Comparison of ENCODE assay signal across 8 cellular contexts in the genomic region with DNA sequence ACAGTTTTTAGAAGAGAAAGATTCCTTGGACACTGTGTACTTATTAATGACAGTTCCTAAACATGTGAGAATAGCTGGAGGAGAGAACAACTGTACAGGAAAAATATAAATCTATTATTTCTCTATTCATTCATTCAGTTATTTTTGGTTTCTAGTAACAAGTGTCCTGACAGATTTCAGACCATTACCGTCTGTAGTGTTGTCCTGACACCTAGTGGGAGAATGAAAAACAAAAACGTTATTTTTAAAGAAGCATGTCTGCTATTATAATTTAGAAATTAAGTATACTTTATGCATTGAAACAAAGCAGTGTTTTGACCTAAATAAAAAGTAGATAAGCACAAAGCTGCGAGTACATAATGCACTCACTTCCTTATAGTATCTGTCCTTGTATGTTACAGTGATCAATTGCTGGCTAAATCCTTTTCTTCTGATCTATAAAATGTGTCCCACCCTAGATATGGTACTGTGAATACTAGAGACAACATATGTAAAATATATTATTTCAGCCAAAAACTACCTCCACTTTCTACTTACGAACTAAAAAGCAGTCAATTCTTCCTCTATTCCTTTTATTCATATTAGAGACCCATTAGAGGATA.
A peak's percentile ranks its signal among the peaks of the same experiment; 100 is the strongest.
DNase-seq lines count a peak whose midpoint lies in the region; ATAC-seq lines count a peak whose summit lies in the region.

No MANE protein-coding gene starts in this region.

- H3K4ac ChIP-seq in mesendoderm (ENCODE audit: low read depth, low read length), result no peak overlapping the region

- H3K4me3 ChIP-seq in mesendoderm (ENCODE audit: low read length), result no peak overlapping the region

- peak; percentile 73 for DNase-seq in DMS114 treated with DMSO at 0.1 percent for 48 hours (lab: John Stamatoyannopoulos, UW; ENCODE audit: unreplicated experiment)
- peak; percentile 22 for DNase-seq in NCI-H774 (lab: John Stamatoyannopoulos, UW)
- peak; percentile 70 for DNase-seq in dermis blood vessel endothelial cell
- DNase-seq in mesendoderm, result peak; percentile 28
- no peak for DNase-seq in activated effector memory CD4-positive, alpha-beta T cell treated with anti-CD3 and anti-CD28 coated beads, Interleukin-2, amount 50 U/mL, for 16 hours
- no peak for DNase-seq in posterior vena cava (ENCODE audit: low spot score)

- H3K79me2 ChIP-seq in mesendoderm (ENCODE audit: control insufficient read depth, insufficient read depth, low read length), result no peaks in the 10 kb centered on the region

- no peak overlapping the region for H2AK5ac ChIP-seq in mesendoderm (ENCODE audit: low read length)

- no peak overlapping the region for H4K8ac ChIP-seq in mesendoderm (ENCODE audit: low read depth, low read length)

- no peak overlapping the region for H2BK5ac ChIP-seq in mesendoderm (ENCODE audit: low read length)

- intact Hi-C loops in posterior vena cava (cut with DNase I), result loop anchor here in 1 of 2 donors (5.0 kb wide), 1 partner anchor 741 kb away; no protein-coding TSS in a partner anchor

- H3K79me1 ChIP-seq in mesendoderm (ENCODE audit: low read length), result no peaks in the 10 kb centered on the region

- no peak overlapping the region for H3K4me2 ChIP-seq in mesendoderm (ENCODE audit: low read length)

- WGBS in mesendoderm (ENCODE audit: extremely low coverage, insufficient coverage, low lambda C conversion rate), result no CpG with 5 or more reads among the region's 4 CpGs

- no peak overlapping the region for H3K9ac ChIP-seq in mesendoderm (ENCODE audit: low read length)

- H3K56ac ChIP-seq in mesendoderm (ENCODE audit: low read length), result no peak overlapping the region

- ATAC-seq in HG02759 (IDR thresholded peaks at IDR 0.05; ENCODE audit: unreplicated experiment), result peak; percentile 50
- ATAC-seq in HG02840 (IDR thresholded peaks at IDR 0.05; ENCODE audit: low FRiP score, unreplicated experiment), result no peak

- H3K36me3 ChIP-seq in mesendoderm (ENCODE audit: control insufficient read depth, insufficient read depth, low read length), result no peaks in the 10 kb centered on the region

- no peak overlapping the region for H2BK15ac ChIP-seq in mesendoderm (replicated peaks; ENCODE audit: low read depth)

- no peak overlapping the region for H3K23ac ChIP-seq in mesendoderm (ENCODE audit: low read length)

- H3K27ac ChIP-seq in mesendoderm (ENCODE audit: low read depth, low read length), result no peak overlapping the region

- no peak overlapping the region for H4K5ac ChIP-seq in mesendoderm (ENCODE audit: low read length)

- H3K27me3 ChIP-seq in mesendoderm (ENCODE audit: insufficient read depth, low read length, poor library complexity), result no peaks in the 10 kb centered on the region

- no peaks in the 10 kb centered on the region for H3K4me1 ChIP-seq in mesendoderm (ENCODE audit: control insufficient read depth, low read depth, low read length)

- no peak overlapping the region for H2BK120ac ChIP-seq in mesendoderm (ENCODE audit: low read depth, low read length)

- H3K18ac ChIP-seq in mesendoderm (ENCODE audit: low read length), result no peak overlapping the region

Comparison
In these comparisons a context has a peak if more than half of its experiments do, and no peak if none do; other contexts are left out.
1. DNase-seq: peak in DMS114 treated with DMSO at 0.1 percent for 48 hours (single experiment), NCI-H774 (single experiment), dermis blood vessel endothelial cell (single experiment) and mesendoderm (single experiment); none in activated effector memory CD4-positive, alpha-beta T cell treated with anti-CD3 and anti-CD28 coated beads, Interleukin-2, amount 50 U/mL, for 16 hours (single experiment) and posterior vena cava (single experiment).